Comparison of ENCODE assay signal across 8 cellular contexts in the genomic region with DNA sequence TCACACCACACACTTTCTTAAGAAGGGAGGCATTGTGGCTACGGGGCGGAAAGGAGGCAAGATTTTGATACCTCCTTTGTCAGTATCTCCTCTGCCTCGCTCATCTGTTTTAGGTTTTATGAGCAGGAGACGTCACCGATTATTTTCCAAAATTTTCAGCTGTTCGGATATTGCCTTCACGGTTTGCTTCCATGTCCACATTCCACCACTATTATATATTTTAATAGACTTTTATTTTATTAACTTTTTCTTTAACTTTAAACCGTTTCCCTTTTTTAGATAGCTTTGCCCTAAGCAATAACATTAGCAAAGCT. TPM values are rescaled to one million over a fixed set of nuclear protein-coding genes. Genes with fewer than 3 reads are reported as not detected.
DNase-seq lines count a peak whose midpoint lies in the region; ATAC-seq, FAIRE-seq and TF ChIP-seq lines count a peak whose summit lies in the region.

No MANE protein-coding gene starts in this region.

- 3% methylated on average over 8 of the region's 8 CpGs for WGBS in K562 (ENCODE audit: insufficient coverage, low coverage, missing lambda C conversion rate)
- 42 to 43% methylated on average over 8 of the region's 8 CpGs for WGBS in lung, 2 donors

- no peaks in the 10 kb centered on the region for H3K9me3 ChIP-seq in cardiac muscle cell (ENCODE audit: low read depth)
- no peaks in the 10 kb centered on the region for H3K9me3 ChIP-seq in K562 (replicated peaks; ENCODE audit: control insufficient read depth, insufficient read depth, low read depth, low read length)
- H3K9me3 ChIP-seq in lung (ENCODE audit: control insufficient read depth in 2 of 2, insufficient read depth in 1 of 2, low read length in 1 of 2) = no peaks in the 10 kb centered on the region
- H3K9me3 ChIP-seq in upper lobe of right lung = no peaks in the 10 kb centered on the region

- H3K9ac ChIP-seq in K562 (ENCODE audit: insufficient read depth in 1 of 2, low read depth in 2 of 2, low read length in 2 of 2) = peak overlapping the region; percentile 92 to 93

- H3K4me3 ChIP-seq in cardiac muscle cell (peak overlapping the region; percentile 37), K562 (peak overlapping the region; percentile 48), lung (peak overlapping the region; percentile 11), upper lobe of right lung (peak overlapping the region; percentile 56)

- TF ChIP-seq EP300 in K562 (IDR thresholded peaks at IDR 0.05; ENCODE audit: low read length) = no peak

- in situ Hi-C loops in K562 (cut with MboI) = loop anchor here (10.0 kb wide), 1 partner anchor 71 kb away; no protein-coding TSS in a partner anchor

- no peaks in the 10 kb centered on the region for H3K9me1 ChIP-seq in K562 (ENCODE audit: control insufficient read depth, insufficient read depth, low read length)

- H4K20me1 ChIP-seq in K562 (replicated peaks; ENCODE audit: control insufficient read depth, insufficient read depth, low read length) = no peaks in the 10 kb centered on the region

- BruUV-seq in K562 (replicated peaks; lab: Mats Ljungman, UMichigan) = TSS peak; percentile 91

- peak overlapping the region; percentile 90 for H3K27ac ChIP-seq in cardiac muscle cell
- H3K27ac ChIP-seq in K562 (ENCODE audit: extremely low read depth, low read depth, low read length) = peak overlapping the region; percentile 98
- peak overlapping the region; percentile 38 to 43 for H3K27ac ChIP-seq in lung (ENCODE audit: low read depth in 1 of 2, low read length in 1 of 2)
- peak overlapping the region; percentile 88 for H3K27ac ChIP-seq in upper lobe of right lung

- H3K4me1 ChIP-seq in cardiac muscle cell (ENCODE audit: low read depth) (peaks cover 13% of the 10 kb centered on the region), K562 (replicated peaks in 1 of 2; ENCODE audit: control insufficient read depth in 2 of 2, insufficient read depth in 2 of 2, low read length in 2 of 2) (peaks cover 36 to 51% of the 10 kb centered on the region in 2 experiments), lung (ENCODE audit: control insufficient read depth in 2 of 2, insufficient read depth in 2 of 2, low read length in 2 of 2) (peaks cover 3 to 8% of the 10 kb centered on the region in 2 donors), upper lobe of right lung (peaks cover 21% of the 10 kb centered on the region)

- H3K36me3 ChIP-seq in cardiac muscle cell = no peaks in the 10 kb centered on the region
- H3K36me3 ChIP-seq in K562 (ENCODE audit: control insufficient read depth, insufficient read depth, low read length) = peaks cover 4% of the 10 kb centered on the region; the same call in 1 of the 3 replicates
- H3K36me3 ChIP-seq in lung (ENCODE audit: control insufficient read depth in 2 of 2, insufficient read depth in 2 of 2, low read length in 2 of 2) = no peaks in the 10 kb centered on the region
- no peaks in the 10 kb centered on the region for H3K36me3 ChIP-seq in upper lobe of right lung

- no peak for FAIRE-seq in K562 (lab: Jason Lieb, UNC)

- no peak for TF ChIP-seq POLR2A in K562 (conservative IDR thresholded peaks at IDR 0.05)

- H3K79me2 ChIP-seq in K562 (ENCODE audit: control insufficient read depth, insufficient read depth, low read length) = peaks cover 19% of the 10 kb centered on the region; the same call in 2 of the 3 replicates

- TF ChIP-seq CTCF in cardiac muscle cell (IDR thresholded peaks at IDR 0.05; ENCODE audit: low read depth, low read length) = no peak
- no peak for TF ChIP-seq CTCF in K562 (IDR thresholded peaks at IDR 0.05 in 2 of 3, conservative IDR thresholded peaks at IDR 0.05 in 1 of 3; ENCODE audit: insufficient read depth in 2 of 3, low read depth in 1 of 3, low read length in 3 of 3)
- no peak for TF ChIP-seq CTCF in lung (IDR thresholded peaks at IDR 0.05; ENCODE audit: control extremely low read depth, extremely low read depth)
- TF ChIP-seq CTCF in upper lobe of right lung (IDR thresholded peaks at IDR 0.05) = no peak

- peak overlapping the region; percentile 81 for H2AFZ ChIP-seq in K562 (ENCODE audit: low read depth, low read length)

- TF ChIP-seq RAD21 in K562 (CRISPR knock-in tag; conservative IDR thresholded peaks at IDR 0.05 in 1 of 2, IDR thresholded peaks at IDR 0.05 in 1 of 2) = no peak

- DNase-seq in cardiac muscle cell (ENCODE audit: low read depth in 1 of 2, low spot score in 1 of 2) = no peak
- DNase-seq in left cardiac atrium = no peak
- DNase-seq in K562 (ENCODE audit: extremely low read depth in 1 of 4, low spot score in 3 of 4) = no peak
- DNase-seq in lung (ENCODE audit: low spot score) = no peak
- DNase-seq in upper lobe of right lung = no peak
- DNase-seq in NCI-H1694 treated with DMSO at 0.1 percent for 48 hours (lab: John Stamatoyannopoulos, UW) = no peak
- DNase-seq in activated gamma-delta T cell treated with Interleukin-2 at 50 U/mL for 16 hours = no peak
- no peak for DNase-seq in iPS-NIHi7 (ENCODE audit: extremely low spot score)

- H3K4me2 ChIP-seq in K562 (ENCODE audit: insufficient read depth, low read length) = peak overlapping the region; percentile 97

- H3K27me3 ChIP-seq in cardiac muscle cell (no peaks in the 10 kb centered on the region), K562 (ENCODE audit: control insufficient read depth in 2 of 2, insufficient read depth in 2 of 2, low read length in 2 of 2) (no peaks in the 10 kb centered on the region), lung (ENCODE audit: control insufficient read depth, insufficient read depth) (no peaks in the 10 kb centered on the region), upper lobe of right lung (no peaks in the 10 kb centered on the region)

- CTCF ChIA-PET in K562 (lab: Yijun Ruan, JAX; ENCODE audit: low intra/inter-chr PET ratio) = no interaction called here

- intact Hi-C loops in left cardiac atrium (cut with DNase I) (loop anchor here in 1 of 2 donors (5.0 kb wide), 1 partner anchor 69 kb away; no protein-coding TSS in a partner anchor), K562 (cut with micrococcal nuclease) (loop anchor here (2.0 kb wide), 2 partner anchors 35 to 53 kb away; no protein-coding TSS in a partner anchor), upper lobe of right lung (cut with DNase I) (no loop called here)

- POLR2A ChIA-PET in K562 (lab: Yijun Ruan, JAX) = interaction anchor here (0.6 to 2.6 kb wide), 31 partner anchors 12 to 345 kb away, joined by 3 to 12 read pairs (median 4); a partner anchor contains a TSS

- ATAC-seq in left cardiac atrium (no peak), K562 (no peak), lung (ENCODE audit: insufficient read depth, low FRiP score) (no peak), upper lobe of right lung (no peak)

TF ChIP-seq in K562, 482 proteins besides CTCF, POLR2A, EP300 and RAD21 (continues in another document):
- TF ChIP-seq RUNX1 (IDR thresholded peaks at IDR 0.05; ENCODE audit: low read depth) (no peak), SMARCA5 (IDR thresholded peaks at IDR 0.05) (0 out of 2 replicates have a peak, but pooled peaks have one; percentile 29), PHF20 (IDR thresholded peaks at IDR 0.05; ENCODE audit: partially characterized antibody) (no peak)
- TF ChIP-seq, protein P1, sequence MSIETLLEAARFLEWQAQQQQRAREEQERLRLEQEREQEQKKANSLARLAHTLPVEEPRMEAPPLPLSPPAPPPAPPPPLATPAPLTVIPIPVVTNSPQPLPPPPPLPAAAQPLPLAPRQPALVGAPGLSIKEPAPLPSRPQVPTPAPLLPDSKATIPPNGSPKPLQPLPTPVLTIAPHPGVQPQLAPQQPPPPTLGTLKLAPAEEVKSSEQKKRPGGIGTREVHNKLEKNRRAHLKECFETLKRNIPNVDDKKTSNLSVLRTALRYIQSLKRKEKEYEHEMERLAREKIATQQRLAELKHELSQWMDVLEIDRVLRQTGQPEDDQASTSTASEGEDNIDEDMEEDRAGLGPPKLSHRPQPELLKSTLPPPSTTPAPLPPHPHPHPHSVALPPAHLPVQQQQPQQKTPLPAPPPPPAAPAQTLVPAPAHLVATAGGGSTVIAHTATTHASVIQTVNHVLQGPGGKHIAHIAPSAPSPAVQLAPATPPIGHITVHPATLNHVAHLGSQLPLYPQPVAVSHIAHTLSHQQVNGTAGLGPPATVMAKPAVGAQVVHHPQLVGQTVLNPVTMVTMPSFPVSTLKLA (conservative IDR thresholded peaks at IDR 0.05) = no peak

RNA-seq across cellular contexts. Expression of a gene that starts 33.7 kb away (rescaled TPM):
- total RNA-seq in cardiac muscle cell (3.8 and 4.3 TPM in 2 replicates), left cardiac atrium (10 to 100 TPM; 20.7 to 28.0 TPM), K562 (2014; rRNA removed) (4.1 and 7.1 TPM in 2 replicates), K562 (2014; rRNA removed; fragmentation: Illumina TruSeq; extraction: Trizol) (3.7 and 5.2 TPM in 2 replicates), K562 (2015; rRNA removed; fragmentation: Illumina TruSeq; extraction: Trizol) (2.4 and 5.5 TPM in 2 replicates), K562 (2021) (24.9 and 27.6 TPM in 2 replicates), lung (10 to 100 TPM; 16.8 to 52.3 TPM), upper lobe of right lung (47.4 TPM)
- polyA plus RNA-seq in cardiac muscle cell (11.7 and 14.1 TPM in 2 replicates), K562 (2011; rRNA removed) (1.3 and 3.0 TPM in 2 replicates), K562 (2014; fragmentation: Illumina TruSeq; extraction: Trizol) (16.2 and 20.5 TPM in 2 replicates), K562 (2014; fragmentation: Nextera tagmentation; extraction: Ambion mirVana) (1 to 10 TPM; 1.2 to 1.4 TPM), K562 (2014; rRNA removed) (4.9 and 5.3 TPM in 2 replicates), lung (10 to 100 TPM; 21.3 to 54.0 TPM)
- total RNA-seq in K562 (2011; cell fraction: chromatin; rRNA removed; ENCODE audit: low replicate concordance) = 19.2 and 27.7 TPM in 2 replicates
- 19.9 and 20.2 TPM in 2 replicates for total RNA-seq in K562 (2011; cell fraction: nucleolus; rRNA removed)
- 24.8 and 32.7 TPM in 2 replicates for total RNA-seq in K562 (2011; cell fraction: nucleoplasm; rRNA removed)
- polyA plus RNA-seq in K562 (2011; cell fraction: cytosol; rRNA removed) = 2.3 and 2.9 TPM in 2 replicates
- 4.5 and 7.2 TPM in 2 replicates for polyA plus RNA-seq in K562 (2011; cell fraction: nucleus; rRNA removed)
- 17.1 and 21.9 TPM in 2 replicates for polyA plus RNA-seq in K562 (2012)
- 4.1 and 4.8 TPM in 2 replicates for polyA minus RNA-seq in K562 (2011; rRNA and poly(A)+ RNA removed)
- 15.2 and 25.1 TPM in 2 replicates for polyA minus RNA-seq in K562 (2011; cell fraction: cytosol; rRNA and poly(A)+ RNA removed)
- 3.4 and 5.2 TPM in 2 replicates for polyA minus RNA-seq in K562 (2011; cell fraction: nucleus; rRNA and poly(A)+ RNA removed)

Comparison
In these comparisons a context has a peak if more than half of its experiments do, and no peak if none do; other contexts are left out.
1. H3K27ac ChIP-seq: peak in every context shown above with its lines; median percentile 98 in K562; 90 in cardiac muscle cell; 88 in upper lobe of right lung; 40 in lung.